Comparison of ENCODE assay signal across 18 cellular contexts in the genomic region with DNA sequence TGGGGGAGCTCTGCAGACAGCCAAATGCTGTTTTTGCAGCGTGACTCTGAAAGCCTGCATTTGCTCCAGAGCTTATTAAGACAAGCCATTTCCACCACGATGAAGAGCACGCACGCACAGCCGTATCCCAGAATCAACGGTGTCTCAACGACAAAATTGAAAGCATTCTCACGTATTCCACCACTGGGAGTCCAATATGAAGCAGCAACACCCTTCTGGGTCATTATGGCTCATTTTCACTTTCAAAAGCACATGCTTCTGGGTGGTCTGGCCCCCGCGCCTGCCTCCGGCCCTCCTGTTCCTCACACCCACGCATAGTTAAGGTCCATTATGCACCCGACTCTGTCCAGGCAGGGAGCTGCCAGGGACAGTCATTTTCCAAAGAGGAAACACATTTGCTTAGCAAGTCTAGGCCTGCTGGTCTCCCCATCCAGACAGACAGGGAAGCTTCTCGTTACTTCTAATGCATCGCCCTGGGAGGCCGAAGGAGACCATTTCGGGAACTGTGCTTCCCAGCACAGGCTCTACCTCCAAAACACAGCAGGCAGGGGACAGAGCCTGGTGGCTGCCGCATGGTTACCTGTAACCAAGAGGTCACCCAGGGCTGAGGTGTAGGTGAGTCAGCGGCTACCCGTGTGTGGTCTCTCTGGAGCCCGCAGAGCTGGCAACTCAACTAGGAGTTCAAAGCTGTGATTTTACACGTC.
A peak's percentile ranks its signal among the peaks of the same experiment; 100 is the strongest.
DNase-seq lines count a peak whose midpoint lies in the region; ATAC-seq and TF ChIP-seq lines count a peak whose summit lies in the region.
"Had no signal": no experiment of that assay in that cellular context is flagged by ENCODE, and none has a peak within 500 bp of the region (broad histone marks: within the 10 kb centered on the region; RNA-seq: fewer than 3 reads in every experiment).

No MANE protein-coding gene starts in this region.

- H3K4me3 ChIP-seq in WI38 (ENCODE audit: low read depth, low read length) (peak overlapping the region; percentile 22), SK-N-SH (ENCODE audit: low read depth in 2 of 2, low read length in 1 of 2) (no peak overlapping the region), smooth muscle cell (no peak overlapping the region)
- H3K4me3 ChIP-seq: cardiac muscle cell had no signal

- ATAC-seq in GM19395 (IDR thresholded peaks at IDR 0.05; ENCODE audit: unreplicated experiment) (no peak), HG02588 (IDR thresholded peaks at IDR 0.05; ENCODE audit: unreplicated experiment) (no peak)

- no peak for TF ChIP-seq RAD21 in SK-N-SH (IDR thresholded peaks at IDR 0.05; ENCODE audit: low read length)

- H3K27me3 ChIP-seq in SK-N-SH (ENCODE audit: insufficient read depth) (no peaks in the 10 kb centered on the region), smooth muscle cell (ENCODE audit: low read depth) (no peaks in the 10 kb centered on the region)
- H3K27me3 ChIP-seq: cardiac muscle cell had no signal

- H2AFZ ChIP-seq in SK-N-SH (ENCODE audit: low read depth) (no peak overlapping the region), smooth muscle cell (ENCODE audit: low read depth) (no peak overlapping the region)

- H3K36me3 ChIP-seq in SK-N-SH (replicated peaks in 1 of 2; ENCODE audit: control insufficient read depth in 1 of 2, insufficient read depth in 2 of 2, low read length in 1 of 2) (no peaks in the 10 kb centered on the region), smooth muscle cell (ENCODE audit: low read depth) (no peaks in the 10 kb centered on the region)
- H3K36me3 ChIP-seq: cardiac muscle cell had no signal

- H3K79me2 ChIP-seq in SK-N-SH (ENCODE audit: insufficient read depth) = no peaks in the 10 kb centered on the region
- no peaks in the 10 kb centered on the region for H3K79me2 ChIP-seq in smooth muscle cell (ENCODE audit: low read depth)

- no peak for TF ChIP-seq CTCF in WI38 (IDR thresholded peaks at IDR 0.05; ENCODE audit: low read depth, low read length)
- TF ChIP-seq CTCF in SK-N-SH (IDR thresholded peaks at IDR 0.05) = no peak
- no peak for TF ChIP-seq CTCF in smooth muscle cell (IDR thresholded peaks at IDR 0.05; ENCODE audit: borderline replicate concordance, insufficient read depth, poor library complexity, severe bottlenecking)

- POLR2A ChIA-PET in SK-N-SH (lab: Yijun Ruan, JAX) = no interaction called here

- H4K20me1 ChIP-seq in SK-N-SH (ENCODE audit: insufficient read depth) = no peaks in the 10 kb centered on the region
- H4K20me1 ChIP-seq in smooth muscle cell (ENCODE audit: low read depth) = no peaks in the 10 kb centered on the region

- TF ChIP-seq EP300 in SK-N-SH (IDR thresholded peaks at IDR 0.05; ENCODE audit: borderline replicate concordance in 1 of 2, low read depth in 1 of 2, low read length in 1 of 2) = no peak

- H3K9me3 ChIP-seq in SK-N-SH (no peaks in the 10 kb centered on the region), smooth muscle cell (replicated peaks; ENCODE audit: low read depth) (no peaks in the 10 kb centered on the region)

- WGBS in SK-N-SH (ENCODE audit: low lambda C conversion rate) = 68% methylated on average over 19 of the region's 22 CpGs
- 73% methylated on average over 22 of the region's 22 CpGs for WGBS in smooth muscle cell (ENCODE audit: low lambda C conversion rate)

- H3F3A ChIP-seq in SK-N-SH (replicated peaks; ENCODE audit: insufficient read depth) (no peaks in the 10 kb centered on the region), smooth muscle cell (ENCODE audit: low read depth) (no peaks in the 10 kb centered on the region)

- H3K4me1 ChIP-seq in SK-N-SH (ENCODE audit: control insufficient read depth in 1 of 2, insufficient read depth in 2 of 2, low read depth in 1 of 2, low read length in 1 of 2) = no peaks in the 10 kb centered on the region; a peak in 1 of 4 replicates
- no peaks in the 10 kb centered on the region for H3K4me1 ChIP-seq in smooth muscle cell (ENCODE audit: low read depth)

- H3K9ac ChIP-seq in SK-N-SH (no peak overlapping the region), smooth muscle cell (ENCODE audit: low read depth) (no peak overlapping the region)

- H3K9me2 ChIP-seq in SK-N-SH = no peaks in the 10 kb centered on the region

- DNase-seq in AG08396 (ENCODE audit: low spot score) = peak; percentile 65
- DNase-seq in hepatic stellate cell (ENCODE audit: low spot score) = peak; percentile 75
- peak; percentile 13 for DNase-seq in retina
- DNase-seq in SK-N-SH = no peak
- no peak for DNase-seq in smooth muscle cell (lab: John Stamatoyannopoulos, UW; ENCODE audit: unreplicated experiment)
- DNase-seq: activated CD4-positive, alpha-beta T cell treated with anti-CD3 and anti-CD28 coated beads, Interleukin-2, amount 50 U/mL, for 48 hours; activated naive CD8-positive, alpha-beta T cell treated with anti-CD3 and anti-CD28 coated beads, Interleukin-2, amount 10 ng/mL, durations not matched to agents 7 days and 5 days; activated T-cell treated with anti-CD3 and anti-CD28 coated beads, Interleukin-2, amount 50 U/mL, for 24 hours; effector CD4-positive, alpha-beta T cell; immature natural killer cell; KBM-7; NCI-H1048; NCI-H69 had no signal

- H3K27ac ChIP-seq in SK-N-SH (ENCODE audit: low read depth in 2 of 2, low read length in 1 of 2) (no peak overlapping the region), smooth muscle cell (ENCODE audit: low read depth) (no peak overlapping the region)
- H3K27ac ChIP-seq: cardiac muscle cell, HL-60 had no signal

- CTCF ChIA-PET in SK-N-SH (lab: Yijun Ruan, JAX) = interaction anchor here (1.2 kb wide), 1 partner anchor 252 kb away, joined by 3 read pairs; no protein-coding TSS in a partner anchor

- H3K4me2 ChIP-seq in SK-N-SH (no peak overlapping the region), smooth muscle cell (no peak overlapping the region)

TF ChIP-seq in SK-N-SH, 30 proteins besides CTCF, POLR2A, EP300 and RAD21:
- TF ChIP-seq FOXM1 (IDR thresholded peaks at IDR 0.05; ENCODE audit: low read depth) = no peak
- TF ChIP-seq, protein P1, sequence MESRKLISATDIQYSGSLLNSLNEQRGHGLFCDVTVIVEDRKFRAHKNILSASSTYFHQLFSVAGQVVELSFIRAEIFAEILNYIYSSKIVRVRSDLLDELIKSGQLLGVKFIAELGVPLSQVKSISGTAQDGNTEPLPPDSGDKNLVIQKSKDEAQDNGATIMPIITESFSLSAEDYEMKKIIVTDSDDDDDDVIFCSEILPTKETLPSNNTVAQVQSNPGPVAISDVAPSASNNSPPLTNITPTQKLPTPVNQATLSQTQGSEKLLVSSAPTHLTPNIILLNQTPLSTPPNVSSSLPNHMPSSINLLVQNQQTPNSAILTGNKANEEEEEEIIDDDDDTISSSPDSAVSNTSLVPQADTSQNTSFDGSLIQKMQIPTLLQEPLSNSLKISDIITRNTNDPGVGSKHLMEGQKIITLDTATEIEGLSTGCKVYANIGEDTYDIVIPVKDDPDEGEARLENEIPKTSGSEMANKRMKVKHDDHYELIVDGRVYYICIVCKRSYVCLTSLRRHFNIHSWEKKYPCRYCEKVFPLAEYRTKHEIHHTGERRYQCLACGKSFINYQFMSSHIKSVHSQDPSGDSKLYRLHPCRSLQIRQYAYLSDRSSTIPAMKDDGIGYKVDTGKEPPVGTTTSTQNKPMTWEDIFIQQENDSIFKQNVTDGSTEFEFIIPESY (IDR thresholded peaks at IDR 0.05; ENCODE audit: borderline replicate concordance, low read depth) = no peak
- TF ChIP-seq JUND (IDR thresholded peaks at IDR 0.05) = no peak
- TF ChIP-seq, protein P2, sequence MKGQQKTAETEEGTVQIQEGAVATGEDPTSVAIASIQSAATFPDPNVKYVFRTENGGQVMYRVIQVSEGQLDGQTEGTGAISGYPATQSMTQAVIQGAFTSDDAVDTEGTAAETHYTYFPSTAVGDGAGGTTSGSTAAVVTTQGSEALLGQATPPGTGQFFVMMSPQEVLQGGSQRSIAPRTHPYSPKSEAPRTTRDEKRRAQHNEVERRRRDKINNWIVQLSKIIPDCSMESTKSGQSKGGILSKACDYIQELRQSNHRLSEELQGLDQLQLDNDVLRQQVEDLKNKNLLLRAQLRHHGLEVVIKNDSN (IDR thresholded peaks at IDR 0.05; ENCODE audit: borderline replicate concordance, low read depth) = no peak
- no peak for TF ChIP-seq SMC3 (IDR thresholded peaks at IDR 0.05; ENCODE audit: low read depth, low read length)
- TF ChIP-seq FOSL2 (IDR thresholded peaks at IDR 0.05; ENCODE audit: borderline replicate concordance, low read depth) = no peak
- no peak for TF ChIP-seq POLR2AphosphoS5 (IDR thresholded peaks at IDR 0.05; ENCODE audit: low read depth, low read length)
- no peak for TF ChIP-seq TAF1 (IDR thresholded peaks at IDR 0.05; ENCODE audit: borderline replicate concordance, low read depth, low read length)
- TF ChIP-seq, protein P3, sequence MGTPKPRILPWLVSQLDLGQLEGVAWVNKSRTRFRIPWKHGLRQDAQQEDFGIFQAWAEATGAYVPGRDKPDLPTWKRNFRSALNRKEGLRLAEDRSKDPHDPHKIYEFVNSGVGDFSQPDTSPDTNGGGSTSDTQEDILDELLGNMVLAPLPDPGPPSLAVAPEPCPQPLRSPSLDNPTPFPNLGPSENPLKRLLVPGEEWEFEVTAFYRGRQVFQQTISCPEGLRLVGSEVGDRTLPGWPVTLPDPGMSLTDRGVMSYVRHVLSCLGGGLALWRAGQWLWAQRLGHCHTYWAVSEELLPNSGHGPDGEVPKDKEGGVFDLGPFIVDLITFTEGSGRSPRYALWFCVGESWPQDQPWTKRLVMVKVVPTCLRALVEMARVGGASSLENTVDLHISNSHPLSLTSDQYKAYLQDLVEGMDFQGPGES (IDR thresholded peaks at IDR 0.05; ENCODE audit: low read depth, low read length) = no peak
- TF ChIP-seq YY1 (IDR thresholded peaks at IDR 0.05; ENCODE audit: low read depth) = no peak
- TF ChIP-seq GABPA (IDR thresholded peaks at IDR 0.05; ENCODE audit: low read depth) = no peak

Comparison
In these comparisons a context has a peak if more than half of its experiments do, and no peak if none do; other contexts are left out.
1. DNase-seq: peak in AG08396 (single experiment), hepatic stellate cell (single experiment) and retina (single experiment); none in SK-N-SH (single experiment) and smooth muscle cell (single experiment).